In genomic region chr2:104570259-104570658, GRCh38 we compare ENCODE assay signal across 6 cellular contexts.
"Had no signal": no experiment of that assay in that cellular context is flagged by ENCODE, and none has a peak within 500 bp of the region (broad histone marks: within the 10 kb centered on the region; RNA-seq: fewer than 3 reads in every experiment).

No MANE protein-coding gene starts in this region.

- H3K27ac Mint-ChIP-seq: H9 had no signal

- H3K4me3 ChIP-seq: GM23248, K562 had no signal

- DNase-seq: GM23248, GOT3, H9, HCEC 1CT, IMR-90 had no signal

- H3K9ac ChIP-seq: GM23248 had no signal

- H3K9me3 Mint-ChIP-seq: H9 had no signal

- H2AFZ ChIP-seq: GM23248 had no signal

- H3K27ac ChIP-seq: GM23248 had no signal

- H3K4me3 Mint-ChIP-seq: H9 had no signal
